ENCODE assay signal across 1 cellular context in genomic region chr11:60855726-60856633, GRCh38.
TF ChIP-seq lines count a peak whose summit lies in the region.

TSS of gene PTGDR2 (minus strand) at chr11:60855950. CDS start at chr11:60853722, 2,228 bp downstream.

TF ChIP-seq in HepG2, 621 proteins besides CTCF, POLR2A, EP300 and RAD21 (continued from another document and continues in another):
- TF ChIP-seq NR2C2 (CRISPR knock-in tag; IDR thresholded peaks at IDR 0.05; ENCODE audit: borderline replicate concordance) = no peak
- no peak for TF ChIP-seq ZSCAN30 (CRISPR knock-in tag; IDR thresholded peaks at IDR 0.05)
- TF ChIP-seq ZNF772 (CRISPR knock-in tag; IDR thresholded peaks at IDR 0.05) = no peak; the same call in 1 of the 2 replicates
- TF ChIP-seq HNRNPL (IDR thresholded peaks at IDR 0.05; ENCODE audit: low read depth, low read length) = no peak
- TF ChIP-seq ZNF891 (CRISPR knock-in tag; IDR thresholded peaks at IDR 0.05) = no peak
- TF ChIP-seq ZNF101 (CRISPR knock-in tag; IDR thresholded peaks at IDR 0.05; ENCODE audit: borderline replicate concordance, low read depth) = no peak
- TF ChIP-seq ZSCAN12 (CRISPR knock-in tag; IDR thresholded peaks at IDR 0.05) = no peak
- TF ChIP-seq TAF1 (CRISPR knock-in tag; IDR thresholded peaks at IDR 0.05) = no peak
- no peak for TF ChIP-seq ZNF558 (CRISPR knock-in tag; IDR thresholded peaks at IDR 0.05; ENCODE audit: borderline replicate concordance)
- peak; percentile 32; the same call in 1 of the 2 replicates for TF ChIP-seq RERE (CRISPR knock-in tag; IDR thresholded peaks at IDR 0.05; ENCODE audit: low read depth)
- TF ChIP-seq CCAR2 (optimal IDR thresholded peaks at IDR 0.05; ENCODE audit: low read depth, low read length) = no peak
- no peak for TF ChIP-seq XRCC5 (optimal IDR thresholded peaks at IDR 0.05; ENCODE audit: low read length)
- TF ChIP-seq TRAFD1 (CRISPR knock-in tag; IDR thresholded peaks at IDR 0.05; ENCODE audit: borderline replicate concordance) = no peak
- TF ChIP-seq PLSCR1 (CRISPR knock-in tag; IDR thresholded peaks at IDR 0.05; ENCODE audit: borderline replicate concordance) = no peak
- TF ChIP-seq ZNF225 (CRISPR knock-in tag; IDR thresholded peaks at IDR 0.05) = no peak
- no peak for TF ChIP-seq HNF4G (IDR thresholded peaks at IDR 0.05; ENCODE audit: borderline replicate concordance, low read depth, low read length)
- TF ChIP-seq HNF4G (CRISPR knock-in tag; IDR thresholded peaks at IDR 0.05; ENCODE audit: borderline replicate concordance, low read depth) = 0 out of 2 replicates have a peak, but pooled peaks have one; percentile 26
- TF ChIP-seq ZNF644 (CRISPR knock-in tag; IDR thresholded peaks at IDR 0.05; ENCODE audit: low read depth) = no peak
- no peak for TF ChIP-seq ZBTB44 (CRISPR knock-in tag; IDR thresholded peaks at IDR 0.05)
- 0 out of 2 replicates have a peak, but pooled peaks have one; percentile 29 for TF ChIP-seq SMAD1 (CRISPR knock-in tag; IDR thresholded peaks at IDR 0.05; ENCODE audit: borderline replicate concordance, low read depth)
- no peak for TF ChIP-seq ZNF564 (CRISPR knock-in tag; IDR thresholded peaks at IDR 0.05)
- TF ChIP-seq ZNF367 (CRISPR knock-in tag; IDR thresholded peaks at IDR 0.05; ENCODE audit: borderline replicate concordance) = no peak
- TF ChIP-seq ZNF10 (CRISPR knock-in tag; IDR thresholded peaks at IDR 0.05; ENCODE audit: borderline replicate concordance, low read depth) = no peak
- no peak for TF ChIP-seq REST (IDR thresholded peaks at IDR 0.05; ENCODE audit: borderline replicate concordance in 1 of 2, low read depth in 1 of 2, low read length in 2 of 2)
- TF ChIP-seq MED13 (CRISPR knock-in tag; IDR thresholded peaks at IDR 0.05) = 0 out of 2 replicates have a peak, but pooled peaks have one; percentile 38
- TF ChIP-seq FLYWCH1 (CRISPR knock-in tag; IDR thresholded peaks at IDR 0.05) = no peak
- TF ChIP-seq ZBTB4 (CRISPR knock-in tag; IDR thresholded peaks at IDR 0.05; ENCODE audit: borderline replicate concordance) = 0 out of 2 replicates have a peak, but pooled peaks have one; percentile 42
- TF ChIP-seq ZNF335 (CRISPR knock-in tag; IDR thresholded peaks at IDR 0.05) = no peak
- TF ChIP-seq CENPT (CRISPR knock-in tag; IDR thresholded peaks at IDR 0.05; ENCODE audit: low read depth) = no peak
- TF ChIP-seq CSRNP1 (CRISPR knock-in tag; IDR thresholded peaks at IDR 0.05) = no peak
- no peak for TF ChIP-seq ZC3H4 (CRISPR knock-in tag; IDR thresholded peaks at IDR 0.05; ENCODE audit: borderline replicate concordance)
- TF ChIP-seq LRRFIP1 (CRISPR knock-in tag; conservative IDR thresholded peaks at IDR 0.05) = no peak
- peak; percentile 40; the same call in 1 of the 2 replicates for TF ChIP-seq FOXO1 (CRISPR knock-in tag; IDR thresholded peaks at IDR 0.05)
- TF ChIP-seq ZMYM2 (CRISPR knock-in tag; IDR thresholded peaks at IDR 0.05) = 0 out of 2 replicates have a peak, but pooled peaks have one; percentile 60
- no peak for TF ChIP-seq ZNF7 (CRISPR knock-in tag; IDR thresholded peaks at IDR 0.05)
- TF ChIP-seq AGO1 (IDR thresholded peaks at IDR 0.05; ENCODE audit: low read depth, low read length, poor library complexity, severe bottlenecking) = no peak
- TF ChIP-seq HNRNPH1 (optimal IDR thresholded peaks at IDR 0.05; ENCODE audit: low read depth, low read length) = no peak
- no peak for TF ChIP-seq TP53 (CRISPR knock-in tag; conservative IDR thresholded peaks at IDR 0.05)
- TF ChIP-seq ZNF317 (CRISPR knock-in tag; IDR thresholded peaks at IDR 0.05) = peak; percentile 84
- TF ChIP-seq MYNN (CRISPR knock-in tag; IDR thresholded peaks at IDR 0.05; ENCODE audit: low read depth) = no peak
- TF ChIP-seq ZBTB7A (CRISPR knock-in tag; IDR thresholded peaks at IDR 0.05) = no peak
- TF ChIP-seq ZNF274 (CRISPR knock-in tag; IDR thresholded peaks at IDR 0.05) = no peak
- no peak for TF ChIP-seq THAP11 (CRISPR knock-in tag; IDR thresholded peaks at IDR 0.05)
